ENCODE assay signal across 36 cellular contexts in the genomic region with DNA sequence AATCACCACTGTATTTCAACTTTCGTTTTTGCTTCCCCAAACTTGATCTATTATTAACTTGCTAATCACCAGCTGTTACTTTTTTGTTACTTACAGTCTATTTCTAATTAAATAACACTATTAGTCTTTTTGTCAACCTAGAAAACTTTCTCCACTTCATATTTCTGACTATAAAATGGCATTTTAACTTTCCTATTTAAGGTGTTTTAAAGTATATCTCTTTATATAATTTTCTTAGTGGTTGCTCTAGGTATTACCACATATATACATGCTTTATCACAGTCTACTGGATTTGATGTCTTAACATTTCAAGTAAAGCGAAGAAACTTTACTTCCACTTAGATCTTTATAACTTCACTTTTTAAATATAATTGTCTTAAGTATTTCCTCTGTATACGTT.
"Had no signal": no experiment of that assay in that cellular context is flagged by ENCODE, and none has a peak within 500 bp of the region (broad histone marks: within the 10 kb centered on the region; RNA-seq: fewer than 3 reads in every experiment).

No MANE protein-coding gene starts in this region.

- ATAC-seq: activated T-helper 17 cell treated with anti-CD3 and anti-CD28 coated beads, Interleukin-2, amount 50 U/mL, for 72 hours; gastroesophageal sphincter; left colon; psoas muscle; stimulated activated memory B cell treated with anti-CD40 and anti-IgM and Interleukin-4, amounts not matched to agents 10 μg/mL and 1 μg/mL and 100 μg/mL, for 72 hours; stimulated activated naive CD8-positive, alpha-beta T cell treated with anti-CD3 and anti-CD28 coated beads, Interleukin-15, amount 100 ng/mL, for 72 hours; T-helper 17 cell had no signal

- H3K36me3 Mint-ChIP-seq: activated CD4-positive, alpha-beta memory T cell treated with anti-CD3 and anti-CD28 coated beads for 36 hours; immature natural killer cell; naive B cell; stimulated activated memory B cell treated with anti-CD40 and anti-IgM and Interleukin-4, amounts not matched to agents 10 μg/mL and 1 μg/mL and 100 μg/mL, for 72 hours had no signal

- DNase-seq: activated CD4-positive, alpha-beta memory T cell treated with anti-CD3 and anti-CD28 coated beads for 36 hours; activated CD4-positive, alpha-beta T cell treated with anti-CD3 and anti-CD28 coated beads, Interleukin-2, amount 10 ng/mL, durations not matched to agents 24 days and 14 days; activated CD4-positive, CD25-positive, alpha-beta regulatory T cell treated with anti-CD3 and anti-CD28 coated beads, Interleukin-2, amount 50 U/mL, for 72 hours; activated CD8-positive, alpha-beta memory T cell treated with anti-CD3 and anti-CD28 coated beads, Interleukin-2, amount 50 U/mL, for 4 hours; activated gamma-delta T cell treated with Interleukin-2 at 50 U/mL for 16 hours; activated naive CD4-positive, alpha-beta T cell treated with anti-CD3 and anti-CD28 coated beads, Interleukin-2, amount 50 U/mL, for 16 hours; activated T-cell treated with anti-CD3 and anti-CD28 coated beads, Interleukin-2, amount 50 U/mL, for 1 hour; amniotic stem cell; dorsolateral prefrontal cortex; effector memory CD4-positive, alpha-beta T cell; head of caudate nucleus; hypothalamus; immature natural killer cell; kidney; left colon; mammary epithelial cell; naive B cell; nephron progenitor cell; ovary; psoas muscle; stimulated activated CD4-positive, alpha-beta T cell treated with anti-CD3 and anti-CD28 coated beads, Interleukin-1b, Interleukin-23, amount 100 ng/mL, for 48 hours; stimulated activated CD4-positive, alpha-beta T cell treated with anti-CD3 and anti-CD28 coated beads, Interleukin-4, amount 100 ng/mL, for 4 hours; stimulated activated CD8-positive, alpha-beta memory T cell treated with anti-CD3 and anti-CD28 coated beads, Interleukin-4, amount 100 ng/mL, for 48 hours; stimulated activated naive CD8-positive, alpha-beta T cell treated with anti-CD3 and anti-CD28 coated beads, Interleukin-15, amount 100 ng/mL, for 72 hours; substantia nigra; T-helper 17 cell; T1000; upper lobe of left lung; WERI-Rb-1 had no signal

- H3K4me3 ChIP-seq: coronary artery, dorsolateral prefrontal cortex, gastroesophageal sphincter, ovary, psoas muscle, smooth muscle cell, upper lobe of left lung, vagina had no signal

- H3K9me3 ChIP-seq: gastroesophageal sphincter, ovary, psoas muscle, upper lobe of left lung, vagina had no signal

- H3K27me3 Mint-ChIP-seq: activated CD4-positive, alpha-beta memory T cell treated with anti-CD3 and anti-CD28 coated beads for 36 hours; activated CD4-positive, alpha-beta T cell treated with anti-CD3 and anti-CD28 coated beads, Interleukin-2, amount 10 ng/mL, durations not matched to agents 24 days and 14 days; activated T-helper 17 cell treated with anti-CD3 and anti-CD28 coated beads, Interleukin-2, amount 50 U/mL, for 72 hours; central memory CD8-positive, alpha-beta T cell; naive B cell; stimulated activated memory B cell treated with anti-CD40 and anti-IgM and Interleukin-4, amounts not matched to agents 10 μg/mL and 1 μg/mL and 100 μg/mL, for 72 hours; stimulated activated naive CD8-positive, alpha-beta T cell treated with anti-CD3 and anti-CD28 coated beads, Interleukin-15, amount 100 ng/mL, for 72 hours; T-helper 17 cell had no signal

- H3K27ac Mint-ChIP-seq: activated CD4-positive, alpha-beta memory T cell treated with anti-CD3 and anti-CD28 coated beads for 36 hours; activated CD4-positive, alpha-beta T cell treated with anti-CD3 and anti-CD28 coated beads, Interleukin-2, amount 10 ng/mL, durations not matched to agents 24 days and 14 days; activated T-helper 17 cell treated with anti-CD3 and anti-CD28 coated beads, Interleukin-2, amount 50 U/mL, for 72 hours; immature natural killer cell; naive B cell; nephron progenitor cell; stimulated activated memory B cell treated with anti-CD40 and anti-IgM and Interleukin-4, amounts not matched to agents 10 μg/mL and 1 μg/mL and 100 μg/mL, for 72 hours; stimulated activated naive CD8-positive, alpha-beta T cell treated with anti-CD3 and anti-CD28 coated beads, Interleukin-15, amount 100 ng/mL, for 72 hours; T-helper 17 cell had no signal

- H3K9me3 Mint-ChIP-seq: activated CD4-positive, alpha-beta memory T cell treated with anti-CD3 and anti-CD28 coated beads for 36 hours; activated CD4-positive, alpha-beta T cell treated with anti-CD3 and anti-CD28 coated beads, Interleukin-2, amount 10 ng/mL, durations not matched to agents 24 days and 14 days; activated T-helper 17 cell treated with anti-CD3 and anti-CD28 coated beads, Interleukin-2, amount 50 U/mL, for 72 hours; central memory CD8-positive, alpha-beta T cell; naive B cell; nephron progenitor cell; stimulated activated memory B cell treated with anti-CD40 and anti-IgM and Interleukin-4, amounts not matched to agents 10 μg/mL and 1 μg/mL and 100 μg/mL, for 72 hours; stimulated activated naive CD8-positive, alpha-beta T cell treated with anti-CD3 and anti-CD28 coated beads, Interleukin-15, amount 100 ng/mL, for 72 hours had no signal

- H3K4me1 Mint-ChIP-seq: activated CD4-positive, alpha-beta T cell treated with anti-CD3 and anti-CD28 coated beads, Interleukin-2, amount 10 ng/mL, durations not matched to agents 24 days and 14 days; activated T-helper 17 cell treated with anti-CD3 and anti-CD28 coated beads, Interleukin-2, amount 50 U/mL, for 72 hours; central memory CD8-positive, alpha-beta T cell; immature natural killer cell; naive B cell; nephron progenitor cell; stimulated activated memory B cell treated with anti-CD40 and anti-IgM and Interleukin-4, amounts not matched to agents 10 μg/mL and 1 μg/mL and 100 μg/mL, for 72 hours; stimulated activated naive CD8-positive, alpha-beta T cell treated with anti-CD3 and anti-CD28 coated beads, Interleukin-15, amount 100 ng/mL, for 72 hours; T-helper 17 cell had no signal

- H3K27me3 ChIP-seq: gastroesophageal sphincter, ovary, upper lobe of left lung, vagina had no signal

- H3K36me3 ChIP-seq: gastroesophageal sphincter, ovary, upper lobe of left lung, vagina, WERI-Rb-1 had no signal

- H3K4me1 ChIP-seq: gastroesophageal sphincter, psoas muscle, upper lobe of left lung, vagina had no signal

- H3K4me2 ChIP-seq: smooth muscle cell had no signal

- H3K4me3 Mint-ChIP-seq: activated CD4-positive, alpha-beta memory T cell treated with anti-CD3 and anti-CD28 coated beads for 36 hours; activated CD4-positive, alpha-beta T cell treated with anti-CD3 and anti-CD28 coated beads, Interleukin-2, amount 10 ng/mL, durations not matched to agents 24 days and 14 days; activated T-helper 17 cell treated with anti-CD3 and anti-CD28 coated beads, Interleukin-2, amount 50 U/mL, for 72 hours; central memory CD8-positive, alpha-beta T cell; immature natural killer cell; naive B cell; nephron progenitor cell; stimulated activated memory B cell treated with anti-CD40 and anti-IgM and Interleukin-4, amounts not matched to agents 10 μg/mL and 1 μg/mL and 100 μg/mL, for 72 hours; stimulated activated naive CD8-positive, alpha-beta T cell treated with anti-CD3 and anti-CD28 coated beads, Interleukin-15, amount 100 ng/mL, for 72 hours; T-helper 17 cell had no signal

- H3K27ac ChIP-seq: coronary artery, dorsolateral prefrontal cortex, gastroesophageal sphincter, ovary, psoas muscle, upper lobe of left lung, vagina, WERI-Rb-1 had no signal
